Comparison of ENCODE assay signal across 28 cellular contexts in genomic region chr14:101601603-101602465, GRCh38. TPM values are rescaled to one million over a fixed set of nuclear protein-coding genes. Genes with fewer than 3 reads are reported as not detected.
DNase-seq lines count a peak whose midpoint lies in the region; TF ChIP-seq lines count a peak whose summit lies in the region.
"Had no signal": no experiment of that assay in that cellular context is flagged by ENCODE, and none has a peak within 500 bp of the region (broad histone marks: within the 10 kb centered on the region; RNA-seq: fewer than 3 reads in every experiment).

No MANE protein-coding gene starts in this region.

- intact Hi-C loops in ovary (cut with DNase I), result no loop called here

- H3K9me3 ChIP-seq in ovary, result no peaks in the 10 kb centered on the region
- H3K9me3 ChIP-seq: lower lobe of right lung, mucosa of descending colon, prostate gland had no signal

- no peak for TF ChIP-seq CTCF in ovary (IDR thresholded peaks at IDR 0.05)

- no peak for TF ChIP-seq EP300 in ovary (IDR thresholded peaks at IDR 0.05)

- no peaks in the 10 kb centered on the region for H3K4me1 ChIP-seq in ovary (ENCODE audit: insufficient read depth)
- H3K4me1 ChIP-seq: prostate gland, tibial nerve had no signal

- H3K36me3 ChIP-seq in ovary, result no peaks in the 10 kb centered on the region
- H3K36me3 ChIP-seq: lower lobe of right lung, prostate gland, tibial nerve had no signal

- no peak overlapping the region for H3K4me3 ChIP-seq in ovary
- H3K4me3 ChIP-seq: lower lobe of right lung, mucosa of descending colon, prostate gland, skin epidermis, tibial nerve had no signal

- H3K27ac ChIP-seq in ovary (no peak overlapping the region), substantia nigra (ENCODE audit: low read depth, low read length, poor library complexity, severe bottlenecking) (no peak overlapping the region)
- H3K27ac ChIP-seq: epithelial cell of prostate, lower lobe of right lung, prostate gland, skin epidermis, tibial nerve had no signal

- peak; percentile 3 for DNase-seq in activated CD4-positive, alpha-beta T cell treated with anti-CD3 and anti-CD28 coated beads for 1 hour
- no peak for DNase-seq in activated CD4-positive, alpha-beta T cell treated with anti-CD3 and anti-CD28 coated beads, Interleukin-2, amount 50 U/mL, for 1 hour
- DNase-seq in AG20443 (ENCODE audit: low spot score), result peak; percentile 12
- DNase-seq in activated CD8-positive, alpha-beta memory T cell treated with anti-CD3 and anti-CD28 coated beads, Interleukin-2, amount 50 U/mL, for 48 hours, result peak; percentile 38
- DNase-seq in ovary, result peak in 4 of 5 donors; percentile 7 to 12 (median 9)
- no peak for DNase-seq in epidermal melanocyte (ENCODE audit: insufficient read length, low spot score)
- DNase-seq in NCI-H510A (lab: John Stamatoyannopoulos, UW), result no peak
- no peak for DNase-seq in substantia nigra (lab: John Stamatoyannopoulos, UW)
- DNase-seq: 8988T; activated naive CD4-positive, alpha-beta T cell treated with Interleukin-2 at 50 U/mL for 16 hours; AML-193; caudate nucleus; immature natural killer cell; lower lobe of right lung; MV-4-11; NCI-H1694; NCI-H2171 treated with DMSO at 0.1 percent for 48 hours; NCI-H526 treated with DMSO at 0.1 percent for 48 hours; nephron progenitor cell; stimulated activated naive B cell treated with anti-CD40 and anti-IgM and Interleukin-4, amounts not matched to agents 10 μg/mL and 1 μg/mL and 100 μg/mL, for 72 hours; SW 1271 had no signal

- 91% methylated on average over 35 of the region's 35 CpGs for WGBS in ovary, 3 donors

- no peak for TF ChIP-seq POLR2A in ovary (IDR thresholded peaks at IDR 0.05)

- H3K27me3 ChIP-seq in ovary, result no peaks in the 10 kb centered on the region

RNA-seq across cellular contexts. Expression of gene DIO3, which starts 40.5 kb away (rescaled TPM):
- total RNA-seq in ovary, result 10 to 100 TPM in 6 of 7 donors, 1 to 10 TPM in 1; 5.6 to 24.7 (median 14.0) TPM
- polyA plus RNA-seq in ovary, result 10 to 100 TPM in 1 of 2 donors, 1 to 10 TPM in 1; 3.1 to 13.9 TPM
- total RNA-seq: fibroblast of villous mesenchyme, HT1080 had no signal
- polyA plus RNA-seq: immature natural killer cell had no signal

Comparison
In these comparisons a context has a peak if more than half of its experiments do, and no peak if none do; other contexts are left out.
1. DNase-seq: peak in activated CD4-positive, alpha-beta T cell treated with anti-CD3 and anti-CD28 coated beads for 1 hour (single experiment), AG20443 (single experiment), activated CD8-positive, alpha-beta memory T cell treated with anti-CD3 and anti-CD28 coated beads, Interleukin-2, amount 50 U/mL, for 48 hours (single experiment) and ovary (4 of 5); none in activated CD4-positive, alpha-beta T cell treated with anti-CD3 and anti-CD28 coated beads, Interleukin-2, amount 50 U/mL, for 1 hour (single experiment), epidermal melanocyte (single experiment), NCI-H510A (single experiment) and substantia nigra (0 of 49).